ENCODE assay signal across 13 cellular contexts in genomic region chr20:51386586-51386985, GRCh38.
DNase-seq lines count a peak whose midpoint lies in the region; ATAC-seq and TF ChIP-seq lines count a peak whose summit lies in the region.
"Had no signal": no experiment of that assay in that cellular context is flagged by ENCODE, and none has a peak within 500 bp of the region (broad histone marks: within the 10 kb centered on the region; RNA-seq: fewer than 3 reads in every experiment).

No MANE protein-coding gene starts in this region.

- DNase-seq in activated CD8-positive, alpha-beta memory T cell treated with anti-CD3 and anti-CD28 coated beads, Interleukin-2, amount 50 U/mL, for 4 hours, result peak; percentile 45
- no peak for DNase-seq in activated CD8-positive, alpha-beta memory T cell treated with anti-CD3 and anti-CD28 coated beads, Interleukin-2, amount 50 U/mL, for 48 hours
- DNase-seq in RWPE2 (ENCODE audit: low spot score) (peak; percentile 43), cortex of kidney (lab: John Stamatoyannopoulos, UW) (no peak), lower lobe of right lung (no peak), omental fat pad (ENCODE audit: low spot score) (no peak)
- DNase-seq in activated T-helper 9 cell treated with anti-CD3 and anti-CD28 coated beads, Interleukin-2, amount 50 U/mL, for 16 hours (ENCODE audit: low read depth), result peak; percentile 31
- DNase-seq in stimulated activated CD4-positive, alpha-beta T cell treated with anti-CD3 and anti-CD28 coated beads, Interleukin-4, amount 100 ng/mL, for 24 hours, result peak; percentile 54
- DNase-seq: activated CD4-positive, CD25-positive, alpha-beta regulatory T cell treated with anti-CD3 and anti-CD28 coated beads, Interleukin-2, amount 50 U/mL, for 72 hours; NCI-H2171; right lobe of liver had no signal

- ATAC-seq in RWPE2 (ENCODE audit: low read depth) (no peak), lower lobe of right lung (no peak), omental fat pad (ENCODE audit: low FRiP score) (no peak)

- H3K4me3 ChIP-seq in RWPE2 (ENCODE audit: severe bottlenecking) (no peak overlapping the region), lower lobe of right lung (no peak overlapping the region)
- H3K4me3 ChIP-seq: MG63, right lobe of liver, tibial artery had no signal

- peaks cover 28% of the 10 kb centered on the region for H3K4me1 ChIP-seq in RWPE2 (ENCODE audit: insufficient read depth, poor library complexity, severe bottlenecking)
- H3K4me1 ChIP-seq in lower lobe of right lung, result peaks cover 12% of the 10 kb centered on the region
- H3K4me1 ChIP-seq: tibial artery had no signal

- H3K9me3 ChIP-seq in RWPE2 (ENCODE audit: severe bottlenecking) (no peaks in the 10 kb centered on the region), lower lobe of right lung (no peaks in the 10 kb centered on the region)
- H3K9me3 ChIP-seq: MG63, right lobe of liver, tibial artery had no signal

- H3K27ac ChIP-seq in RWPE2 (ENCODE audit: poor library complexity, severe bottlenecking) (no peak overlapping the region), lower lobe of right lung (no peak overlapping the region)
- H3K27ac ChIP-seq: right lobe of liver, tibial artery had no signal

- no peak for TF ChIP-seq CTCF in RWPE2 (IDR thresholded peaks at IDR 0.05; ENCODE audit: poor library complexity, severe bottlenecking)
- TF ChIP-seq CTCF in lower lobe of right lung (IDR thresholded peaks at IDR 0.05), result no peak
- no peak for TF ChIP-seq CTCF in omental fat pad (IDR thresholded peaks at IDR 0.05)

- no peaks in the 10 kb centered on the region for H3K36me3 ChIP-seq in RWPE2 (ENCODE audit: low read depth)
- no peaks in the 10 kb centered on the region for H3K36me3 ChIP-seq in lower lobe of right lung
- H3K36me3 ChIP-seq: MG63, right lobe of liver, tibial artery had no signal

- intact Hi-C loops in lower lobe of right lung (cut with DNase I), result loop anchor here (5.0 kb wide), 1 partner anchor 206 kb away; no protein-coding TSS in a partner anchor

- H3K27me3 ChIP-seq in RWPE2 (ENCODE audit: insufficient read depth, poor library complexity, severe bottlenecking) (no peaks in the 10 kb centered on the region), lower lobe of right lung (ENCODE audit: low read depth) (no peaks in the 10 kb centered on the region)
- H3K27me3 ChIP-seq: MG63, right lobe of liver, tibial artery had no signal

Comparison
In these comparisons a context has a peak if more than half of its experiments do, and no peak if none do; other contexts are left out.
1. DNase-seq: peak in activated CD8-positive, alpha-beta memory T cell treated with anti-CD3 and anti-CD28 coated beads, Interleukin-2, amount 50 U/mL, for 4 hours (single experiment), RWPE2 (single experiment), activated T-helper 9 cell treated with anti-CD3 and anti-CD28 coated beads, Interleukin-2, amount 50 U/mL, for 16 hours (single experiment) and stimulated activated CD4-positive, alpha-beta T cell treated with anti-CD3 and anti-CD28 coated beads, Interleukin-4, amount 100 ng/mL, for 24 hours (single experiment); none in activated CD8-positive, alpha-beta memory T cell treated with anti-CD3 and anti-CD28 coated beads, Interleukin-2, amount 50 U/mL, for 48 hours (single experiment), cortex of kidney (single experiment), lower lobe of right lung (single experiment) and omental fat pad (single experiment).